ENCODE assay signal across 16 cellular contexts in the genomic region with DNA sequence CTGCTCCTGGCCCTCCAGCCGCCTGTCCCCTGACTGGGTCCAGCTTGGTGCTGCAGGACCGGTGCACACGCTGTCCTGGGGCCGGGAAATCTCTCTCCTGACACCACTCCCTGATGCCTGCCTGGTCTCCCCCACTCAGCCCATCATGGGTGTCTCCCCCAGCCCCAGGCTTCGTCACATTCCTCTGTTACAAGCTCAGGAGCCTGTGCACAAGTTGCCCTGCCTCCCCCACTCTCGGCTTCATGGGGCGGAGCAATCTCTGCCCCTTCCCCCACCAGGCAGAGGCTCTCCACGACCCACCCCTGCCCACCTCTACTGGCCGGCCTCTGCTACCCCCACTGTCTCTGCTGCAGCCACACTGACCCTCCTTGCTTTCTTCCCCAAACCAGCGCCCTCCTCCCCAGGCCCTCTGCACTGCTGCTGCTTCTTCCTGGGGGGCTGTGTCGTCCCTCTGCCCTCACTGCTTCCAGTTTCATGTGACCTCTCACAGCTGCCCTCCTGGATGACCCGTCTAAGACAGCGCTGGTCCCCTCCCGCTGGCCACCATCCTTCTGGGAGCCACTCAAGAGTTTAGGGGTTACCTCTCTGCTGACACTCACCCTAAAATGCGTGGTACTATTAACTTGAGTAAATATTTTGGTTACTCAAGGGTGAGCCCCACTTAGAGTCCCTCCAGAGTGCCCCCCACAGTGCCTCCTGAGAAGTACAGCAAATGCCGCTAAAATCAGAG. TPM values are rescaled to one million over a fixed set of nuclear protein-coding genes. Genes with fewer than 3 reads are reported as not detected.
"Had no signal": no experiment of that assay in that cellular context is flagged by ENCODE, and none has a peak within 500 bp of the region (broad histone marks: within the 10 kb centered on the region; RNA-seq: fewer than 3 reads in every experiment).

No MANE protein-coding gene starts in this region.

- H3K27ac ChIP-seq: foreskin keratinocyte, transverse colon had no signal

- H3K9me3 ChIP-seq: transverse colon had no signal

- ATAC-seq: activated CD8-positive, alpha-beta T cell treated with anti-CD3 and anti-CD28 coated beads, Interleukin-2, amount 10 ng/mL, durations not matched to agents 7 days and 5 days; activated T-cell treated with anti-CD3 and anti-CD28 coated beads, Interleukin-2, amount 50 U/mL, for 72 hours; foreskin keratinocyte had no signal

- H3K27me3 ChIP-seq: foreskin keratinocyte had no signal

- DNase-seq: activated CD4-positive, alpha-beta T cell treated with anti-CD3 and anti-CD28 coated beads, Interleukin-2, amount 10 ng/mL, durations not matched to agents 24 days and 14 days; activated CD4-positive, CD25-positive, alpha-beta regulatory T cell; activated CD8-positive, alpha-beta memory T cell treated with anti-CD3 and anti-CD28 coated beads, Interleukin-2, amount 50 U/mL, for 4 hours; activated CD8-positive, alpha-beta T cell treated with anti-CD3 and anti-CD28 coated beads, Interleukin-2, amount 10 ng/mL, durations not matched to agents 7 days and 5 days; activated T-cell treated with anti-CD3 and anti-CD28 coated beads, Interleukin-2, amount 50 U/mL, for 72 hours; anterior cingulate cortex; effector memory CD4-positive, alpha-beta T cell; foreskin keratinocyte; glutamatergic neuron; stimulated activated CD4-positive, alpha-beta T cell treated with anti-CD3 and anti-CD28 coated beads, Interleukin-4, amount 100 ng/mL, for 1 hour; stimulated activated naive CD4-positive, alpha-beta T cell treated with Interleukin-2 at 50 U/mL for 16 hours; substantia nigra; SW 1271; transverse colon had no signal

- H3K36me3 ChIP-seq: transverse colon had no signal

- H3K4me3 ChIP-seq: transverse colon had no signal

RNA-seq across cellular contexts. Expression of a gene that starts 5.7 kb away (rescaled TPM):
- total RNA-seq: activated CD4-positive, alpha-beta T cell treated with anti-CD3 and anti-CD28 coated beads, Interleukin-2, amount 10 ng/mL, durations not matched to agents 24 days and 14 days; activated CD8-positive, alpha-beta T cell treated with anti-CD3 and anti-CD28 coated beads, Interleukin-2, amount 10 ng/mL, durations not matched to agents 7 days and 5 days; mesenteric fat pad; T-helper 2 cell treated with Interferon-gamma antibody and Interleukin-4, amounts not matched to agents 100 ng/mL and 5 ng/mL, for 36 hours had no signal
